Comparison of ENCODE assay signal across 12 cellular contexts in the genomic region with DNA sequence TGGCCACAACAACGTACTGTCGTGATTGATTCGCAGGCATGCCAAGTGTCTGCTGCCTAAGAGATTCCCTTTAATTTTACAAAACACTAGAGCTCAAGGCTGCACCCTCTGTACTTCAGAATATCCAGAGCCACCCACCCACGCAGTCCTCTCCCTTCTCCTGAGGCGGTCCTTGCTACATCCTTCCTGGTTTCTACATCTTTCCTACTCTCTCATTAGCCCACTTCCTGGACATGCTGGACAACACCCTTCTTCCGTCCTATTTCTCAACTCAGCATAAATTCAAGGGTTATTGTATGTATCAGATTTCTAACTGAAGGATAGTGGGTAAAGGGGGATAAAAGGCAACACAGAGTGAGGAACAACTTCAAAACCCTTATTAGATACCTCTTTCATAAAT.
"Had no signal": no experiment of that assay in that cellular context is flagged by ENCODE, and none has a peak within 500 bp of the region (broad histone marks: within the 10 kb centered on the region; RNA-seq: fewer than 3 reads in every experiment).

No MANE protein-coding gene starts in this region.

- H3K4me3 ChIP-seq: body of pancreas, stomach, thoracic aorta, vagina had no signal

- DNase-seq: activated CD4-positive, alpha-beta T cell treated with anti-CD3 and anti-CD28 coated beads, Interleukin-2, amount 10 ng/mL, durations not matched to agents 24 days and 14 days; amniotic stem cell; stimulated activated CD4-positive, alpha-beta T cell treated with anti-CD3 and anti-CD28 coated beads, Interleukin-15, amount 100 ng/mL, for 24 hours; stimulated activated CD4-positive, alpha-beta T cell treated with anti-CD3 and anti-CD28 coated beads, Interleukin-4, amount 100 ng/mL, for 24 hours; stomach had no signal

- H3K27ac Mint-ChIP-seq: activated CD4-positive, alpha-beta T cell treated with anti-CD3 and anti-CD28 coated beads, Interleukin-2, amount 10 ng/mL, durations not matched to agents 24 days and 14 days; activated naive CD4-positive, alpha-beta T cell treated with anti-CD3 and anti-CD28 coated beads, Interleukin-2, amount 50 U/mL, for 72 hours; activated T-helper 2 cell treated with anti-CD3 and anti-CD28 coated beads, Interferon-gamma antibody, Interleukin-2, Interleukin-4, amounts not matched to agents 10 μg/mL and 5 μg/mL and 100 μg/mL, durations not matched to agents 14 hours and 24 hours and 36 hours; T-helper 1 cell treated with Interleukin-12 subunit alpha and Interleukin-12 subunit beta and Interleukin-4 antibody, amounts not matched to agents 30 μg/mL and 1 μg/mL, for 36 hours; WTC11 had no signal

- H3K36me3 Mint-ChIP-seq: activated naive CD4-positive, alpha-beta T cell treated with anti-CD3 and anti-CD28 coated beads, Interleukin-2, amount 50 U/mL, for 72 hours had no signal

- ATAC-seq: activated naive CD4-positive, alpha-beta T cell treated with anti-CD3 and anti-CD28 coated beads, Interleukin-2, amount 50 U/mL, for 72 hours; body of pancreas; WTC11 had no signal

- H3K4me3 Mint-ChIP-seq: activated CD4-positive, alpha-beta T cell treated with anti-CD3 and anti-CD28 coated beads, Interleukin-2, amount 10 ng/mL, durations not matched to agents 24 days and 14 days; T-helper 1 cell treated with Interleukin-12 subunit alpha and Interleukin-12 subunit beta and Interleukin-4 antibody, amounts not matched to agents 30 μg/mL and 1 μg/mL, for 36 hours; WTC11 had no signal

- H3K9me3 ChIP-seq: body of pancreas, stomach, thoracic aorta, vagina had no signal

- H3K27ac ChIP-seq: body of pancreas, stomach, thoracic aorta, vagina had no signal

- H3K9me3 Mint-ChIP-seq: activated naive CD4-positive, alpha-beta T cell treated with anti-CD3 and anti-CD28 coated beads, Interleukin-2, amount 50 U/mL, for 72 hours had no signal

- H3K36me3 ChIP-seq: stomach, thoracic aorta, vagina had no signal

- H3K27me3 ChIP-seq: body of pancreas, stomach, vagina had no signal
